ENCODE assay signal across 8 cellular contexts in genomic region chr6:125747589-125748533, GRCh38. TPM values are rescaled to one million over a fixed set of nuclear protein-coding genes. Genes with fewer than 3 reads are reported as not detected.
A peak's percentile ranks its signal among the peaks of the same experiment; 100 is the strongest.
DNase-seq lines count a peak whose midpoint lies in the region; ATAC-seq and TF ChIP-seq lines count a peak whose summit lies in the region.

No MANE protein-coding gene starts in this region.

- peak overlapping the region; percentile 73 for H3K4me2 ChIP-seq in fibroblast of lung (ENCODE audit: extremely low read depth, insufficient read depth, low read length)

- H3K9me3 ChIP-seq in fibroblast of lung (ENCODE audit: control insufficient read depth, insufficient read depth, low read depth, low read length), result no peaks in the 10 kb centered on the region
- H3K9me3 ChIP-seq in vagina, result no peaks in the 10 kb centered on the region

- H3K27ac ChIP-seq in fibroblast of lung (ENCODE audit: insufficient read depth, low read length) (no peak overlapping the region), vagina (peak overlapping the region; percentile 79)

- TF ChIP-seq POLR2A in vagina (IDR thresholded peaks at IDR 0.05), result no peak

- H3K27me3 ChIP-seq in fibroblast of lung (ENCODE audit: control insufficient read depth, insufficient read depth, low read length) (peaks cover 51% of the 10 kb centered on the region), vagina (no peaks in the 10 kb centered on the region)

- peak overlapping the region; percentile 94 for H3K4me3 Mint-ChIP-seq in natural killer cell

- H3K4me3 ChIP-seq in fibroblast of lung (replicated peaks in 1 of 4; ENCODE audit: control extremely low read depth in 1 of 4, insufficient read depth in 1 of 4, low read depth in 3 of 4, low read length in 4 of 4) (peak overlapping the region; percentile 32 to 70 (median 55)), vagina (peak overlapping the region; percentile 64 to 69)

- H3K4me1 Mint-ChIP-seq in natural killer cell, result peaks cover 32 to 35% of the 10 kb centered on the region in 2 donors

- no peak for TF ChIP-seq CTCF in fibroblast of lung (conservative IDR thresholded peaks at IDR 0.05 in 1 of 2, IDR thresholded peaks at IDR 0.05 in 1 of 2; ENCODE audit: low read depth in 1 of 2, low read length in 2 of 2)
- TF ChIP-seq CTCF in natural killer cell (IDR thresholded peaks at IDR 0.05), result no peak
- TF ChIP-seq CTCF in vagina (IDR thresholded peaks at IDR 0.05), result no peak

- peak overlapping the region; percentile 83 to 89 for H3K27ac Mint-ChIP-seq in natural killer cell

- peaks cover 16 to 30% of the 10 kb centered on the region in 2 donors for H3K27me3 Mint-ChIP-seq in natural killer cell (ENCODE audit: low read depth in 2 of 2)

- ATAC-seq in natural killer cell, result no peak
- ATAC-seq in HG02588 (IDR thresholded peaks at IDR 0.05; ENCODE audit: unreplicated experiment), result no peak

- peaks cover 8% of the 10 kb centered on the region for H3K36me3 Mint-ChIP-seq in natural killer cell

- DNase-seq in EL (peak; percentile 14), NCI-H146 (lab: John Stamatoyannopoulos, UW) (peak; percentile 99), fibroblast of lung (ENCODE audit: low read depth in 2 of 2) (no peak), natural killer cell (peak; percentile 39), vagina (ENCODE audit: extremely low spot score in 2 of 2) (no peak), NOMO-1 (lab: John Stamatoyannopoulos, UW; ENCODE audit: unreplicated experiment in 2 of 2) (no peak)
- DNase-seq in activated CD8-positive, alpha-beta memory T cell treated with anti-CD3 and anti-CD28 coated beads, Interleukin-2, amount 50 U/mL, for 48 hours, result peak; percentile 66

- H3K9me3 Mint-ChIP-seq in natural killer cell, result no peaks in the 10 kb centered on the region

- no peaks in the 10 kb centered on the region for H3K79me2 ChIP-seq in fibroblast of lung (ENCODE audit: control insufficient read depth, insufficient read depth, low read length)

- H3K9ac ChIP-seq in fibroblast of lung (ENCODE audit: insufficient read depth, low read length), result no peak overlapping the region

- H4K20me1 ChIP-seq in fibroblast of lung (ENCODE audit: control insufficient read depth, extremely low read depth, insufficient read depth, low read length), result no peaks in the 10 kb centered on the region

- no peaks in the 10 kb centered on the region for H3K36me3 ChIP-seq in fibroblast of lung (ENCODE audit: control insufficient read depth, insufficient read depth, low read length)
- no peaks in the 10 kb centered on the region for H3K36me3 ChIP-seq in vagina

- intact Hi-C loops in natural killer cell (cut with micrococcal nuclease) (no loop called here), vagina (cut with DNase I) (no loop called here)

- H2AFZ ChIP-seq in fibroblast of lung (ENCODE audit: low read length), result peak overlapping the region; percentile 48

- peaks cover 10% of the 10 kb centered on the region for H3K4me1 ChIP-seq in fibroblast of lung (ENCODE audit: control insufficient read depth, extremely low read depth, insufficient read depth, low read length)
- peaks cover 39% of the 10 kb centered on the region for H3K4me1 ChIP-seq in vagina

RNA-seq across cellular contexts. Expression of gene HEY2, which starts 1.6 kb away (rescaled TPM):
- total RNA-seq in fibroblast of lung, result not detected in 2 replicates
- polyA plus RNA-seq in fibroblast of lung, result not detected in 2 replicates
- polyA plus RNA-seq in fibroblast of lung (2012), result not detected in 2 replicates
- polyA minus RNA-seq in fibroblast of lung (ENCODE audit: low replicate concordance), result not detected in 2 replicates
- total RNA-seq in natural killer cell, result under 1 TPM; 0.66 to 0.93 (median 0.73) TPM
- 0.98 TPM for total RNA-seq in vagina

RNA-seq across cellular contexts. Expression of gene NCOA7, which starts 42.9 kb away (rescaled TPM):
- total RNA-seq in fibroblast of lung, result 38.5 and 49.9 TPM in 2 replicates
- polyA plus RNA-seq in fibroblast of lung, result 12.8 and 13.7 TPM in 2 replicates
- polyA plus RNA-seq in fibroblast of lung (2012), result 12.6 and 14.7 TPM in 2 replicates
- 1.3 and 6.9 TPM in 2 replicates for polyA minus RNA-seq in fibroblast of lung (ENCODE audit: low replicate concordance)
- total RNA-seq in natural killer cell, result 10 to 100 TPM; 37.3 to 66.6 (median 56.8) TPM
- 48.6 TPM for total RNA-seq in vagina

Comparison
In these comparisons a context has a peak if more than half of its experiments do, and no peak if none do; other contexts are left out.
1. DNase-seq: peak in EL (single experiment), NCI-H146 (single experiment), activated CD8-positive, alpha-beta memory T cell treated with anti-CD3 and anti-CD28 coated beads, Interleukin-2, amount 50 U/mL, for 48 hours (single experiment) and natural killer cell (single experiment); none in fibroblast of lung (0 of 2), vagina (0 of 2) and NOMO-1 (0 of 2).